In genomic region chr1:87712261-87712674, GRCh38 we compare ENCODE assay signal across 19 cellular contexts.
DNase-seq lines count a peak whose midpoint lies in the region; ATAC-seq and TF ChIP-seq lines count a peak whose summit lies in the region.
"Had no signal": no experiment of that assay in that cellular context is flagged by ENCODE, and none has a peak within 500 bp of the region (broad histone marks: within the 10 kb centered on the region; RNA-seq: fewer than 3 reads in every experiment).

No MANE protein-coding gene starts in this region.

- no peak overlapping the region for H3K27ac ChIP-seq in epithelial cell of prostate
- no peak overlapping the region for H3K27ac ChIP-seq in esophagus muscularis mucosa (replicated peaks in 1 of 4)
- H3K27ac ChIP-seq: KMS-11 had no signal

- TF ChIP-seq POLR2A in esophagus muscularis mucosa (IDR thresholded peaks at IDR 0.05; ENCODE audit: low read depth): no peak

- no peaks in the 10 kb centered on the region for H3K36me3 ChIP-seq in esophagus muscularis mucosa

- no peaks in the 10 kb centered on the region for H3K27me3 ChIP-seq in esophagus muscularis mucosa

- H3K4me1 ChIP-seq in esophagus muscularis mucosa: peaks cover 0 to 9% (median 6%) of the 10 kb centered on the region in 4 donors

- in situ Hi-C loops in Caki2 (cut with HindIII; ENCODE audit: low pct_unique_long_range_greater_than_20kb, low sequenced_read_pairs): no loop called here

- intact Hi-C loops in esophagus muscularis mucosa (cut with DNase I): no loop called here

- no peak for TF ChIP-seq EP300 in esophagus muscularis mucosa (IDR thresholded peaks at IDR 0.05)

- no peak for TF ChIP-seq CTCF in esophagus muscularis mucosa (IDR thresholded peaks at IDR 0.05)

- 47% methylated on average over 2 of the region's 2 CpGs for WGBS in esophagus muscularis mucosa

- no peak overlapping the region for H3K4me3 ChIP-seq in esophagus muscularis mucosa

- H3K9me3 ChIP-seq in esophagus muscularis mucosa: no peaks in the 10 kb centered on the region

- ATAC-seq in GM19397 (IDR thresholded peaks at IDR 0.05; ENCODE audit: unreplicated experiment): no peak
- ATAC-seq: Panc1 had no signal

- DNase-seq in Caki2 (ENCODE audit: low read depth): peak; percentile 58
- peak; percentile 7 for DNase-seq in RKO (ENCODE audit: low spot score)
- peak; percentile 22 for DNase-seq in epithelial cell of prostate (ENCODE audit: low read depth, low spot score)
- peak; percentile 22 for DNase-seq in mucosa of gallbladder (ENCODE audit: low spot score)
- no peak for DNase-seq in NCI-H510A (lab: John Stamatoyannopoulos, UW)
- no peak for DNase-seq in DMS153 (lab: John Stamatoyannopoulos, UW)
- DNase-seq in esophagus muscularis mucosa (ENCODE audit: extremely low spot score): no peak
- DNase-seq: activated CD4-positive, alpha-beta T cell treated with anti-CD3 and anti-CD28 coated beads for 4 hours; central memory CD4-positive, alpha-beta T cell; DMS79; effector CD4-positive, alpha-beta T cell; hippocampal formation; kidney; NCI-H1105 treated with DMSO at 0.1 percent for 48 hours; stimulated activated CD4-positive, alpha-beta T cell treated with anti-CD3 and anti-CD28 coated beads, Interleukin-12 subunit alpha, Interleukin-12 subunit beta, amount 100 ng/mL, for 4 hours; SW 1271 had no signal

Comparison
In these comparisons a context has a peak if more than half of its experiments do, and no peak if none do; other contexts are left out.
1. DNase-seq: peak in Caki2 (single experiment), RKO (single experiment), epithelial cell of prostate (single experiment) and mucosa of gallbladder (single experiment); none in NCI-H510A (single experiment), DMS153 (single experiment) and esophagus muscularis mucosa (single experiment).